Comparison of ENCODE assay signal across 1 cellular context in the genomic region with DNA sequence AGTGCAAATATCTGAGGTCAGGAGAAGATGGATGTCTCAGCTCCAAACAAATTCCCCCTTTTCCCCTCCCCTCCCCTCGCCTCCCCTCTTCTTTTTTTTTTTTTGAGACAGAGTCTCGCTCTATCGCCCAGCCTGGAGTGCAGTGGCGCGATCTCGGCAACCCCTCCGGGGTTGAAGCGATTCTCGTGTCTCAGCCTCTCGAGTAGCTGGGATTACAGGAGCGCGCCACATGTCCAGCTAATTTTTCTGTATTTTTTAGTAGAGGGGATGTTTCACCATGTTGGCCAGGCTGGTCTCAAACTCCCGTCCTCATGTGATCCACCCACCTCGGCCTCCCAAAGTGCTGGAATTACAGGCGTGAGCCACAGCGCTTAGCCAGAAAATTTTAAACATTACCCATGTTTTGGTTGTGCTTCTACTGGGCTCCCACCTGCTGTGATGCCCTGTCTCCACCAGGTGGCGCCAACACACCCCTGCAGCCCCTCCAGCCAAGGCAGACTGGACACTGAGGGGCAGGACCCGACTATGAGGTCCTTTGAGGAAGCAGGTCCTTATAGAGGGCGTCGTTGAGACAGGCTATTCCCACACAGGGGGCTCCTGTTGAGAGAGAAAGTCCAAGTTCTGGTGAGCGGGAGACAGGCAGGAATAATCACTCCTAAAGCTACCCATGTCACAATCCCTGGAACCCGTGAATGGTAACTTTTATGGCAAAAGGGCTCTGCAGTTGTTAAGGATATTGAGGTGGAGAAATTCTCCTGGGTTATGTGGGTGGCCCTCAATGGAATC.
TF ChIP-seq lines count a peak whose summit lies in the region.

No MANE protein-coding gene starts in this region.

TF ChIP-seq in HepG2, 621 proteins besides CTCF, POLR2A, EP300 and RAD21 (continued from another document):
- TF ChIP-seq, protein P1, sequence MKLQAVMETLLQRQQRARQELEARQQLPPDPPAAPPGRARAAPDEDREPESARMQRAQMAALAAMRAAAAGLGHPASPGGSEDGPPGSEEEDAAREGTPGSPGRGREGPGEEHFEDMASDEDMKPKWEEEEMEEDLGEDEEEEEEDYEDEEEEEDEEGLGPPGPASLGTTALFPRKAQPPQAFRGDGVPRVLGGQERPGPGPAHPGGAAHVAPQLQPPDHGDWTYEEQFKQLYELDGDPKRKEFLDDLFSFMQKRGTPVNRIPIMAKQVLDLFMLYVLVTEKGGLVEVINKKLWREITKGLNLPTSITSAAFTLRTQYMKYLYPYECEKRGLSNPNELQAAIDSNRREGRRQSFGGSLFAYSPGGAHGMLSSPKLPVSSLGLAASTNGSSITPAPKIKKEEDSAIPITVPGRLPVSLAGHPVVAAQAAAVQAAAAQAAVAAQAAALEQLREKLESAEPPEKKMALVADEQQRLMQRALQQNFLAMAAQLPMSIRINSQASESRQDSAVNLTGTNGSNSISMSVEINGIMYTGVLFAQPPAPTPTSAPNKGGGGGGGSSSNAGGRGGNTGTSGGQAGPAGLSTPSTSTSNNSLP (IDR thresholded peaks at IDR 0.05; ENCODE audit: low read depth, low read length), result no peak
- TF ChIP-seq PHB2 (IDR thresholded peaks at IDR 0.05; ENCODE audit: partially characterized antibody) (no peak), ZSCAN21 (CRISPR knock-in tag; IDR thresholded peaks at IDR 0.05; ENCODE audit: borderline replicate concordance) (no peak), SMAD9 (CRISPR knock-in tag; IDR thresholded peaks at IDR 0.05) (no peak), IKZF1 (IDR thresholded peaks at IDR 0.05) (no peak), HMG20B (CRISPR knock-in tag; conservative IDR thresholded peaks at IDR 0.05) (no peak), TRIM24 (CRISPR knock-in tag; IDR thresholded peaks at IDR 0.05) (no peak), CHCHD3 (CRISPR knock-in tag; IDR thresholded peaks at IDR 0.05) (no peak), ZFP1 (CRISPR knock-in tag; IDR thresholded peaks at IDR 0.05) (no peak), ZMYM3 (CRISPR knock-in tag; IDR thresholded peaks at IDR 0.05) (no peak), NCOR1 (IDR thresholded peaks at IDR 0.05; ENCODE audit: borderline replicate concordance, low read length) (no peak), ZNF556 (CRISPR knock-in tag; IDR thresholded peaks at IDR 0.05; ENCODE audit: borderline replicate concordance) (no peak), NRL (CRISPR knock-in tag; IDR thresholded peaks at IDR 0.05; ENCODE audit: borderline replicate concordance) (no peak), RAD51 (IDR thresholded peaks at IDR 0.05; ENCODE audit: borderline replicate concordance) (no peak), CENPX (CRISPR knock-in tag; IDR thresholded peaks at IDR 0.05) (no peak), HOXA7 (CRISPR knock-in tag; IDR thresholded peaks at IDR 0.05) (no peak), ZNF3 (CRISPR knock-in tag; IDR thresholded peaks at IDR 0.05) (no peak), ETV6 (CRISPR knock-in tag; conservative IDR thresholded peaks at IDR 0.05) (no peak), IRX3 (CRISPR knock-in tag; IDR thresholded peaks at IDR 0.05; ENCODE audit: borderline replicate concordance, low read depth) (no peak), KDM5B (CRISPR knock-in tag; IDR thresholded peaks at IDR 0.05; ENCODE audit: borderline replicate concordance) (no peak), RFXAP (CRISPR knock-in tag; IDR thresholded peaks at IDR 0.05; ENCODE audit: borderline replicate concordance) (no peak), BORCS8-MEF2B (CRISPR knock-in tag; IDR thresholded peaks at IDR 0.05) (no peak), STAG1 (CRISPR knock-in tag; IDR thresholded peaks at IDR 0.05) (peak; percentile 88), ZNF234 (CRISPR knock-in tag; conservative IDR thresholded peaks at IDR 0.05) (no peak), NKX3-1 (CRISPR knock-in tag; IDR thresholded peaks at IDR 0.05) (no peak), CAMTA2 (CRISPR knock-in tag; IDR thresholded peaks at IDR 0.05; ENCODE audit: borderline replicate concordance) (no peak), ZNF33B (CRISPR knock-in tag; IDR thresholded peaks at IDR 0.05) (no peak), HOXA3 (CRISPR knock-in tag; IDR thresholded peaks at IDR 0.05) (peak; percentile 42; the same call in 1 of the 2 replicates), ATRX (CRISPR knock-in tag; IDR thresholded peaks at IDR 0.05; ENCODE audit: borderline replicate concordance) (no peak), THYN1 (CRISPR knock-in tag; IDR thresholded peaks at IDR 0.05; ENCODE audit: borderline replicate concordance, low read depth) (no peak), GATAD2A (CRISPR knock-in tag; IDR thresholded peaks at IDR 0.05) (0 out of 2 replicates have a peak, but pooled peaks have one; percentile 40), ERF (CRISPR knock-in tag; IDR thresholded peaks at IDR 0.05) (no peak), ZKSCAN8 (CRISPR knock-in tag; IDR thresholded peaks at IDR 0.05; ENCODE audit: borderline replicate concordance) (no peak), RXRB (CRISPR knock-in tag; IDR thresholded peaks at IDR 0.05; ENCODE audit: borderline replicate concordance) (0 out of 2 replicates have a peak, but pooled peaks have one; percentile 23), ZKSCAN5 (CRISPR knock-in tag; IDR thresholded peaks at IDR 0.05) (no peak), ZNF296 (CRISPR knock-in tag; conservative IDR thresholded peaks at IDR 0.05) (no peak), ZNF329 (CRISPR knock-in tag; IDR thresholded peaks at IDR 0.05; ENCODE audit: low read depth) (no peak), REPIN1 (CRISPR knock-in tag; IDR thresholded peaks at IDR 0.05; ENCODE audit: borderline replicate concordance, low read depth) (0 out of 2 replicates have a peak, but pooled peaks have one; percentile 40)
- TF ChIP-seq, protein P2, sequence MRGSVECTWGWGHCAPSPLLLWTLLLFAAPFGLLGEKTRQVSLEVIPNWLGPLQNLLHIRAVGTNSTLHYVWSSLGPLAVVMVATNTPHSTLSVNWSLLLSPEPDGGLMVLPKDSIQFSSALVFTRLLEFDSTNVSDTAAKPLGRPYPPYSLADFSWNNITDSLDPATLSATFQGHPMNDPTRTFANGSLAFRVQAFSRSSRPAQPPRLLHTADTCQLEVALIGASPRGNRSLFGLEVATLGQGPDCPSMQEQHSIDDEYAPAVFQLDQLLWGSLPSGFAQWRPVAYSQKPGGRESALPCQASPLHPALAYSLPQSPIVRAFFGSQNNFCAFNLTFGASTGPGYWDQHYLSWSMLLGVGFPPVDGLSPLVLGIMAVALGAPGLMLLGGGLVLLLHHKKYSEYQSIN (CRISPR knock-in tag; IDR thresholded peaks at IDR 0.05; ENCODE audit: borderline replicate concordance), result no peak
- TF ChIP-seq, protein P3, sequence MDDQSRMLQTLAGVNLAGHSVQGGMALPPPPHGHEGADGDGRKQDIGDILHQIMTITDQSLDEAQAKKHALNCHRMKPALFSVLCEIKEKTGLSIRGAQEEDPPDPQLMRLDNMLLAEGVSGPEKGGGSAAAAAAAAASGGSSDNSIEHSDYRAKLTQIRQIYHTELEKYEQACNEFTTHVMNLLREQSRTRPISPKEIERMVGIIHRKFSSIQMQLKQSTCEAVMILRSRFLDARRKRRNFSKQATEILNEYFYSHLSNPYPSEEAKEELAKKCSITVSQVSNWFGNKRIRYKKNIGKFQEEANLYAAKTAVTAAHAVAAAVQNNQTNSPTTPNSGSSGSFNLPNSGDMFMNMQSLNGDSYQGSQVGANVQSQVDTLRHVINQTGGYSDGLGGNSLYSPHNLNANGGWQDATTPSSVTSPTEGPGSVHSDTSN (CRISPR knock-in tag; IDR thresholded peaks at IDR 0.05; ENCODE audit: borderline replicate concordance), result no peak
- TF ChIP-seq, protein P4, sequence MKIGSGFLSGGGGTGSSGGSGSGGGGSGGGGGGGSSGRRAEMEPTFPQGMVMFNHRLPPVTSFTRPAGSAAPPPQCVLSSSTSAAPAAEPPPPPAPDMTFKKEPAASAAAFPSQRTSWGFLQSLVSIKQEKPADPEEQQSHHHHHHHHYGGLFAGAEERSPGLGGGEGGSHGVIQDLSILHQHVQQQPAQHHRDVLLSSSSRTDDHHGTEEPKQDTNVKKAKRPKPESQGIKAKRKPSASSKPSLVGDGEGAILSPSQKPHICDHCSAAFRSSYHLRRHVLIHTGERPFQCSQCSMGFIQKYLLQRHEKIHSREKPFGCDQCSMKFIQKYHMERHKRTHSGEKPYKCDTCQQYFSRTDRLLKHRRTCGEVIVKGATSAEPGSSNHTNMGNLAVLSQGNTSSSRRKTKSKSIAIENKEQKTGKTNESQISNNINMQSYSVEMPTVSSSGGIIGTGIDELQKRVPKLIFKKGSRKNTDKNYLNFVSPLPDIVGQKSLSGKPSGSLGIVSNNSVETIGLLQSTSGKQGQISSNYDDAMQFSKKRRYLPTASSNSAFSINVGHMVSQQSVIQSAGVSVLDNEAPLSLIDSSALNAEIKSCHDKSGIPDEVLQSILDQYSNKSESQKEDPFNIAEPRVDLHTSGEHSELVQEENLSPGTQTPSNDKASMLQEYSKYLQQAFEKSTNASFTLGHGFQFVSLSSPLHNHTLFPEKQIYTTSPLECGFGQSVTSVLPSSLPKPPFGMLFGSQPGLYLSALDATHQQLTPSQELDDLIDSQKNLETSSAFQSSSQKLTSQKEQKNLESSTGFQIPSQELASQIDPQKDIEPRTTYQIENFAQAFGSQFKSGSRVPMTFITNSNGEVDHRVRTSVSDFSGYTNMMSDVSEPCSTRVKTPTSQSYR (CRISPR knock-in tag; IDR thresholded peaks at IDR 0.05; ENCODE audit: borderline replicate concordance), result no peak
- TF ChIP-seq, protein P5, sequence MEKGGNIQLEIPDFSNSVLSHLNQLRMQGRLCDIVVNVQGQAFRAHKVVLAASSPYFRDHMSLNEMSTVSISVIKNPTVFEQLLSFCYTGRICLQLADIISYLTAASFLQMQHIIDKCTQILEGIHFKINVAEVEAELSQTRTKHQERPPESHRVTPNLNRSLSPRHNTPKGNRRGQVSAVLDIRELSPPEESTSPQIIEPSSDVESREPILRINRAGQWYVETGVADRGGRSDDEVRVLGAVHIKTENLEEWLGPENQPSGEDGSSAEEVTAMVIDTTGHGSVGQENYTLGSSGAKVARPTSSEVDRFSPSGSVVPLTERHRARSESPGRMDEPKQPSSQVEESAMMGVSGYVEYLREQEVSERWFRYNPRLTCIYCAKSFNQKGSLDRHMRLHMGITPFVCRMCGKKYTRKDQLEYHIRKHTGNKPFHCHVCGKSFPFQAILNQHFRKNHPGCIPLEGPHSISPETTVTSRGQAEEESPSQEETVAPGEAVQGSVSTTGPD (CRISPR knock-in tag; IDR thresholded peaks at IDR 0.05), result no peak
- TF ChIP-seq, protein P6, sequence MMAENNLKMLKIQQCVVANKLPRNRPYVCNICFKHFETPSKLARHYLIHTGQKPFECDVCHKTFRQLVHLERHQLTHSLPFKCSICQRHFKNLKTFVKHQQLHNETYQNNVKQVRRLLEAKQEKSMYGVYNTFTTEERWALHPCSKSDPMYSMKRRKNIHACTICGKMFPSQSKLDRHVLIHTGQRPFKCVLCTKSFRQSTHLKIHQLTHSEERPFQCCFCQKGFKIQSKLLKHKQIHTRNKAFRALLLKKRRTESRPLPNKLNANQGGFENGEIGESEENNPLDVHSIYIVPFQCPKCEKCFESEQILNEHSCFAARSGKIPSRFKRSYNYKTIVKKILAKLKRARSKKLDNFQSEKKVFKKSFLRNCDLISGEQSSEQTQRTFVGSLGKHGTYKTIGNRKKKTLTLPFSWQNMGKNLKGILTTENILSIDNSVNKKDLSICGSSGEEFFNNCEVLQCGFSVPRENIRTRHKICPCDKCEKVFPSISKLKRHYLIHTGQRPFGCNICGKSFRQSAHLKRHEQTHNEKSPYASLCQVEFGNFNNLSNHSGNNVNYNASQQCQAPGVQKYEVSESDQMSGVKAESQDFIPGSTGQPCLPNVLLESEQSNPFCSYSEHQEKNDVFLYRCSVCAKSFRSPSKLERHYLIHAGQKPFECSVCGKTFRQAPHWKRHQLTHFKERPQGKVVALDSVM (CRISPR knock-in tag; IDR thresholded peaks at IDR 0.05), result no peak
- TF ChIP-seq, protein P7, sequence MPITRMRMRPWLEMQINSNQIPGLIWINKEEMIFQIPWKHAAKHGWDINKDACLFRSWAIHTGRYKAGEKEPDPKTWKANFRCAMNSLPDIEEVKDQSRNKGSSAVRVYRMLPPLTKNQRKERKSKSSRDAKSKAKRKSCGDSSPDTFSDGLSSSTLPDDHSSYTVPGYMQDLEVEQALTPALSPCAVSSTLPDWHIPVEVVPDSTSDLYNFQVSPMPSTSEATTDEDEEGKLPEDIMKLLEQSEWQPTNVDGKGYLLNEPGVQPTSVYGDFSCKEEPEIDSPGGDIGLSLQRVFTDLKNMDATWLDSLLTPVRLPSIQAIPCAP (CRISPR knock-in tag; IDR thresholded peaks at IDR 0.05; ENCODE audit: low read depth), result no peak
TF ChIP-seq in HepG2: peak in this region for 47.
